In genomic region chr6:5764401-5764955, GRCh38 we compare ENCODE assay signal across 11 cellular contexts.
DNase-seq lines count a peak whose midpoint lies in the region; ATAC-seq and TF ChIP-seq lines count a peak whose summit lies in the region.
"Had no signal": no experiment of that assay in that cellular context is flagged by ENCODE, and none has a peak within 500 bp of the region (broad histone marks: within the 10 kb centered on the region; RNA-seq: fewer than 3 reads in every experiment).

No MANE protein-coding gene starts in this region.

- TF ChIP-seq CTCF in HFFc6 (IDR thresholded peaks at IDR 0.05) (no peak), brain (conservative IDR thresholded peaks at IDR 0.05) (no peak)

- H3K27me3 ChIP-seq in BLaER1 treated with 17β-estradiol and CSF1 and Interleukin-3, amounts not matched to agents 10 nM and 100 nM = no peaks in the 10 kb centered on the region

- peak overlapping the region; percentile 75 to 94 (median 83) for H3K4me2 ChIP-seq in BLaER1 treated with 17β-estradiol and CSF1 and Interleukin-3, amounts not matched to agents 10 nM and 100 nM

- H3K27me3 Mint-ChIP-seq in HFFc6 (ENCODE audit: insufficient read depth) (no peaks in the 10 kb centered on the region), brain (peaks cover 7% of the 10 kb centered on the region), memory B cell (no peaks in the 10 kb centered on the region)

- peaks cover 43 to 49% (median 45%) of the 10 kb centered on the region in 11 experiments for H3K9me3 ChIP-seq in BLaER1 treated with 17β-estradiol and CSF1 and Interleukin-3, amounts not matched to agents 10 nM and 100 nM (replicated peaks in 1 of 11)

- peak overlapping the region in 9 of 11 experiments; percentile 32 to 85 (median 67); a peak in 14 of 22 replicates for H3K9ac ChIP-seq in BLaER1 treated with 17β-estradiol and CSF1 and Interleukin-3, amounts not matched to agents 10 nM and 100 nM

- no peak overlapping the region for H3K27ac Mint-ChIP-seq in HFFc6
- peak overlapping the region; percentile 80 to 97 (median 96) for H3K27ac Mint-ChIP-seq in brain
- H3K27ac Mint-ChIP-seq in memory B cell = peak overlapping the region; percentile 42

- H3K9me3 Mint-ChIP-seq in HFFc6 (no peaks in the 10 kb centered on the region), brain (peaks cover 21 to 33% (median 29%) of the 10 kb centered on the region in 5 experiments), memory B cell (peaks cover 6% of the 10 kb centered on the region)

- H3K36me3 ChIP-seq in BLaER1 treated with 17β-estradiol and CSF1 and Interleukin-3, amounts not matched to agents 10 nM and 100 nM = peaks cover 0 to 17% (median 10%) of the 10 kb centered on the region in 11 experiments; a peak in 7 of 22 replicates

- peak; percentile 48 for ATAC-seq in memory B cell (ENCODE audit: low read depth)
- ATAC-seq in GM21390 (IDR thresholded peaks at IDR 0.05; ENCODE audit: unreplicated experiment) = no peak
- ATAC-seq in HG03354 (IDR thresholded peaks at IDR 0.05; ENCODE audit: poor library complexity, severe bottlenecking, unreplicated experiment) = no peak

- peaks cover 39 to 66% (median 58%) of the 10 kb centered on the region in 10 experiments for H3K4me1 ChIP-seq in BLaER1 treated with 17β-estradiol and CSF1 and Interleukin-3, amounts not matched to agents 10 nM and 100 nM

- H3K4me3 Mint-ChIP-seq in HFFc6 (no peak overlapping the region), brain (peak overlapping the region; percentile 23 to 72 (median 48)), memory B cell (no peak overlapping the region)
- H3K4me3 Mint-ChIP-seq: H9 had no signal

- peak overlapping the region in 10 of 11 experiments; percentile 8 to 96 (median 83); a peak in 19 of 22 replicates for H3K27ac ChIP-seq in BLaER1 treated with 17β-estradiol and CSF1 and Interleukin-3, amounts not matched to agents 10 nM and 100 nM

- H3K36me3 Mint-ChIP-seq in HFFc6 (ENCODE audit: low read depth) (peaks cover 7% of the 10 kb centered on the region; the same call in 1 of the 2 replicates), brain (peaks cover 20% of the 10 kb centered on the region), memory B cell (peaks cover 20% of the 10 kb centered on the region)

- H4K20me1 ChIP-seq in BLaER1 treated with 17β-estradiol and CSF1 and Interleukin-3, amounts not matched to agents 10 nM and 100 nM = no peaks in the 10 kb centered on the region

- H3K4me1 Mint-ChIP-seq in HFFc6 (ENCODE audit: low read depth) = peaks cover 19% of the 10 kb centered on the region
- peaks cover 48% of the 10 kb centered on the region for H3K4me1 Mint-ChIP-seq in brain
- H3K4me1 Mint-ChIP-seq in memory B cell = peaks cover 14% of the 10 kb centered on the region

- DNase-seq in HFFc6 (peak; percentile 2), memory B cell (ENCODE audit: low spot score in 2 of 2) (no peak), NCI-H1105 (lab: John Stamatoyannopoulos, UW) (no peak)
- DNase-seq in activated naive CD4-positive, alpha-beta T cell treated with Interleukin-2 at 50 U/mL for 16 hours = no peak
- DNase-seq: H9; NCI-H1092; stimulated activated CD4-positive, alpha-beta T cell treated with anti-CD3 and anti-CD28 coated beads, Interleukin-1b, Interleukin-23, amount 100 ng/mL, for 48 hours had no signal

- peak overlapping the region in 7 of 10 experiments; percentile 1 to 45 (median 24); a peak in 10 of 20 replicates for H3K4me3 ChIP-seq in BLaER1 treated with 17β-estradiol and CSF1 and Interleukin-3, amounts not matched to agents 10 nM and 100 nM

Comparison
In these comparisons a context has a peak if more than half of its experiments do, and no peak if none do; other contexts are left out.
1. H3K4me3 Mint-ChIP-seq: peak in brain (5 of 5); none in HFFc6 (single experiment) and memory B cell (single experiment).